ENCODE assay signal across 11 cellular contexts in genomic region chr7:28533731-28534531, GRCh38.
DNase-seq lines count a peak whose midpoint lies in the region; ATAC-seq and TF ChIP-seq lines count a peak whose summit lies in the region.
"Had no signal": no experiment of that assay in that cellular context is flagged by ENCODE, and none has a peak within 500 bp of the region (broad histone marks: within the 10 kb centered on the region; RNA-seq: fewer than 3 reads in every experiment).

No MANE protein-coding gene starts in this region.

- H2BK15ac ChIP-seq in H9 (ENCODE audit: low read depth, low read length), result no peak overlapping the region

- DNase-seq in AG04450 (ENCODE audit: low read depth, low spot score), result no peak
- peak; percentile 54 for DNase-seq in NCI-H69 (lab: John Stamatoyannopoulos, UW)
- DNase-seq in fibroblast of lung (ENCODE audit: low read depth in 2 of 2), result peak; percentile 12 to 74
- peak; percentile 17 for DNase-seq in nephron progenitor cell
- DNase-seq in H9, result no peak
- DNase-seq: activated CD4-positive, alpha-beta T cell treated with anti-CD3 and anti-CD28 coated beads, Interleukin-2, amount 50 U/mL, for 4 hours; activated naive CD8-positive, alpha-beta T cell treated with anti-CD3 and anti-CD28 coated beads, Interleukin-2, amount 50 U/mL, for 24 hours; Peyer's patch had no signal

- no peaks in the 10 kb centered on the region for H3K23me2 ChIP-seq in H9 (ENCODE audit: insufficient read length, low read depth, low read length, poor library complexity, severe bottlenecking)

- H4K20me1 ChIP-seq in fibroblast of lung (ENCODE audit: control insufficient read depth, extremely low read depth, insufficient read depth, low read length), result no peaks in the 10 kb centered on the region
- H4K20me1 ChIP-seq in H9 (ENCODE audit: control insufficient read depth, insufficient read depth, insufficient read length), result no peaks in the 10 kb centered on the region

- no peaks in the 10 kb centered on the region for H3K79me1 ChIP-seq in H9 (ENCODE audit: insufficient read depth, low read depth, low read length, poor library complexity, severe bottlenecking)

- H3K27me3 Mint-ChIP-seq in nephron progenitor cell (ENCODE audit: low read depth, poor library complexity), result peaks cover 15% of the 10 kb centered on the region
- peaks cover 5% of the 10 kb centered on the region for H3K27me3 Mint-ChIP-seq in H9 (ENCODE audit: low read depth)

- no peak overlapping the region for H3K23ac ChIP-seq in H9 (ENCODE audit: insufficient read length, low read depth, low read length)

- H2AK5ac ChIP-seq in H9 (ENCODE audit: insufficient read length, low read length), result no peak overlapping the region

- no peak overlapping the region for H3K4me3 Mint-ChIP-seq in nephron progenitor cell
- H3K4me3 Mint-ChIP-seq in H9, result no peak overlapping the region
- H3K4me3 Mint-ChIP-seq: activated naive CD8-positive, alpha-beta T cell treated with anti-CD3 and anti-CD28 coated beads, Interleukin-2, amount 50 U/mL, for 24 hours had no signal

- H3K9ac ChIP-seq in fibroblast of lung (ENCODE audit: insufficient read depth, low read length), result no peak overlapping the region
- no peak overlapping the region for H3K9ac ChIP-seq in H9 (ENCODE audit: extremely low read depth, insufficient read length, low read length)

- H3K27ac ChIP-seq in AG04450 (ENCODE audit: low read depth, low read length) (peak overlapping the region; percentile 23), fibroblast of lung (ENCODE audit: insufficient read depth, low read length) (no peak overlapping the region), H9 (ENCODE audit: insufficient read length, low read depth, low read length) (no peak overlapping the region)
- H3K27ac ChIP-seq: Peyer's patch had no signal

- H2BK5ac ChIP-seq in H9 (ENCODE audit: insufficient read length, low read length), result no peak overlapping the region

- H3K9me3 ChIP-seq in AG04450 (ENCODE audit: control insufficient read depth, insufficient read depth, low read length), result peaks cover 9% of the 10 kb centered on the region
- no peaks in the 10 kb centered on the region for H3K9me3 ChIP-seq in fibroblast of lung (ENCODE audit: control insufficient read depth, insufficient read depth, low read depth, low read length)
- H3K9me3 ChIP-seq in H9 (ENCODE audit: control insufficient read depth, low read depth, low read length), result no peaks in the 10 kb centered on the region
- H3K9me3 ChIP-seq: Peyer's patch had no signal

- POLR2A ChIA-PET in AG04450 (lab: Yijun Ruan, JAX), result no interaction called here

- no peaks in the 10 kb centered on the region for H3K36me3 ChIP-seq in fibroblast of lung (ENCODE audit: control insufficient read depth, insufficient read depth, low read length)
- H3K36me3 ChIP-seq: Peyer's patch had no signal

- no peak overlapping the region for H3K18ac ChIP-seq in H9 (ENCODE audit: insufficient read length, low read depth, low read length)

- H3K36me3 Mint-ChIP-seq in nephron progenitor cell (ENCODE audit: low read depth), result no peaks in the 10 kb centered on the region
- peaks cover 4 to 12% (median 4%) of the 10 kb centered on the region in 3 experiments; a peak in 4 of 7 replicates for H3K36me3 Mint-ChIP-seq in H9 (ENCODE audit: insufficient read depth in 1 of 3, low read depth in 3 of 3)

- TF ChIP-seq CTCF in AG04450 (IDR thresholded peaks at IDR 0.05; ENCODE audit: low read depth, low read length) (no peak), fibroblast of lung (conservative IDR thresholded peaks at IDR 0.05 in 1 of 2, IDR thresholded peaks at IDR 0.05 in 1 of 2; ENCODE audit: low read depth in 1 of 2, low read length in 2 of 2) (no peak), nephron progenitor cell (IDR thresholded peaks at IDR 0.05) (no peak), H9 (conservative IDR thresholded peaks at IDR 0.05) (no peak)

- CTCF ChIA-PET in AG04450 (lab: Charles Lee), result no interaction called here

- no peak overlapping the region for H2AFZ ChIP-seq in fibroblast of lung (ENCODE audit: low read length)
- no peak overlapping the region for H2AFZ ChIP-seq in H9 (ENCODE audit: low read length)

- no peak overlapping the region for H3K14ac ChIP-seq in H9 (ENCODE audit: insufficient read depth, low read length)

- peaks cover 33% of the 10 kb centered on the region for H3K4me1 Mint-ChIP-seq in nephron progenitor cell
- peaks cover 21 to 23% of the 10 kb centered on the region in 2 experiments for H3K4me1 Mint-ChIP-seq in H9
- H3K4me1 Mint-ChIP-seq: activated naive CD8-positive, alpha-beta T cell treated with anti-CD3 and anti-CD28 coated beads, Interleukin-2, amount 50 U/mL, for 24 hours had no signal

- H3K79me2 ChIP-seq in fibroblast of lung (ENCODE audit: control insufficient read depth, insufficient read depth, low read length) (no peaks in the 10 kb centered on the region), H9 (ENCODE audit: insufficient read depth, low read length) (no peaks in the 10 kb centered on the region)

- H3T11ph ChIP-seq in H9 (ENCODE audit: low read length), result no peak overlapping the region

- H3K9me3 Mint-ChIP-seq in nephron progenitor cell, result peaks cover 5% of the 10 kb centered on the region
- H3K9me3 Mint-ChIP-seq in H9, result peaks cover 9 to 10% of the 10 kb centered on the region in 2 experiments; a peak in 4 of 5 replicates

- H2BK20ac ChIP-seq in H9 (ENCODE audit: low read depth, low read length, poor library complexity, severe bottlenecking), result no peak overlapping the region

- no peak overlapping the region for H2BK12ac ChIP-seq in H9 (ENCODE audit: insufficient read length, low read depth, low read length)

- H4K91ac ChIP-seq in H9 (ENCODE audit: insufficient read length, low read depth, low read length), result no peak overlapping the region

- H3K27ac Mint-ChIP-seq in nephron progenitor cell (no peak overlapping the region), H9 (no peak overlapping the region)
- H3K27ac Mint-ChIP-seq: activated naive CD8-positive, alpha-beta T cell treated with anti-CD3 and anti-CD28 coated beads, Interleukin-2, amount 50 U/mL, for 24 hours had no signal

- no peak overlapping the region for H2BK120ac ChIP-seq in H9 (ENCODE audit: low read depth, low read length, poor library complexity, severe bottlenecking)

- H3K56ac ChIP-seq in H9 (ENCODE audit: insufficient read length, low read depth, low read length), result no peak overlapping the region

- H3K4me1 ChIP-seq in fibroblast of lung (ENCODE audit: control insufficient read depth, extremely low read depth, insufficient read depth, low read length) (peaks cover 5% of the 10 kb centered on the region), H9 (ENCODE audit: insufficient read depth, low read length) (peaks cover 10% of the 10 kb centered on the region; the same call in 1 of the 2 replicates)
- H3K4me1 ChIP-seq: Peyer's patch had no signal

- no peak overlapping the region for H4K8ac ChIP-seq in H9 (replicated peaks; ENCODE audit: insufficient read length, low read depth, low read length)

- H4K5ac ChIP-seq in H9 (ENCODE audit: insufficient read length, low read depth, low read length), result no peak overlapping the region

- H3K4me3 ChIP-seq in AG04450 (ENCODE audit: low read depth, low read length), result no peak overlapping the region
- no peak overlapping the region for H3K4me3 ChIP-seq in fibroblast of lung (replicated peaks in 1 of 4; ENCODE audit: control extremely low read depth in 1 of 4, insufficient read depth in 1 of 4, low read depth in 3 of 4, low read length in 4 of 4)
- H3K4me3 ChIP-seq: Peyer's patch had no signal

- no peak overlapping the region for H3K4ac ChIP-seq in H9 (ENCODE audit: low read depth, low read length)

- no peak for ATAC-seq in GM18520 (IDR thresholded peaks at IDR 0.05; ENCODE audit: unreplicated experiment)
- ATAC-seq in HG03469 (IDR thresholded peaks at IDR 0.05; ENCODE audit: unreplicated experiment), result no peak
- no peak for ATAC-seq in GM19324 (IDR thresholded peaks at IDR 0.05; ENCODE audit: low FRiP score, unreplicated experiment)
- ATAC-seq: activated naive CD8-positive, alpha-beta T cell treated with anti-CD3 and anti-CD28 coated beads, Interleukin-2, amount 50 U/mL, for 24 hours had no signal

- H3K27me3 ChIP-seq in AG04450 (ENCODE audit: control insufficient read depth, insufficient read depth, low read length), result no peaks in the 10 kb centered on the region
- no peaks in the 10 kb centered on the region for H3K27me3 ChIP-seq in fibroblast of lung (ENCODE audit: control insufficient read depth, insufficient read depth, low read length)
- H3K27me3 ChIP-seq in H9 (ENCODE audit: insufficient read depth, low read length), result no peaks in the 10 kb centered on the region
- H3K27me3 ChIP-seq: Peyer's patch had no signal

- WGBS in H9 (ENCODE audit: extremely low coverage, insufficient read length, low lambda C conversion rate), result no CpG with 5 or more reads among the region's 6 CpGs

- no peak overlapping the region for H3K4me2 ChIP-seq in fibroblast of lung (ENCODE audit: extremely low read depth, insufficient read depth, low read length)
- H3K4me2 ChIP-seq in H9 (ENCODE audit: insufficient read depth, insufficient read length, low read length), result no peak overlapping the region

Comparison
In these comparisons a context has a peak if more than half of its experiments do, and no peak if none do; other contexts are left out.
1. DNase-seq: peak in NCI-H69 (single experiment), fibroblast of lung (2 of 2) and nephron progenitor cell (single experiment); none in AG04450 (single experiment) and H9 (single experiment).